In the genomic region with DNA sequence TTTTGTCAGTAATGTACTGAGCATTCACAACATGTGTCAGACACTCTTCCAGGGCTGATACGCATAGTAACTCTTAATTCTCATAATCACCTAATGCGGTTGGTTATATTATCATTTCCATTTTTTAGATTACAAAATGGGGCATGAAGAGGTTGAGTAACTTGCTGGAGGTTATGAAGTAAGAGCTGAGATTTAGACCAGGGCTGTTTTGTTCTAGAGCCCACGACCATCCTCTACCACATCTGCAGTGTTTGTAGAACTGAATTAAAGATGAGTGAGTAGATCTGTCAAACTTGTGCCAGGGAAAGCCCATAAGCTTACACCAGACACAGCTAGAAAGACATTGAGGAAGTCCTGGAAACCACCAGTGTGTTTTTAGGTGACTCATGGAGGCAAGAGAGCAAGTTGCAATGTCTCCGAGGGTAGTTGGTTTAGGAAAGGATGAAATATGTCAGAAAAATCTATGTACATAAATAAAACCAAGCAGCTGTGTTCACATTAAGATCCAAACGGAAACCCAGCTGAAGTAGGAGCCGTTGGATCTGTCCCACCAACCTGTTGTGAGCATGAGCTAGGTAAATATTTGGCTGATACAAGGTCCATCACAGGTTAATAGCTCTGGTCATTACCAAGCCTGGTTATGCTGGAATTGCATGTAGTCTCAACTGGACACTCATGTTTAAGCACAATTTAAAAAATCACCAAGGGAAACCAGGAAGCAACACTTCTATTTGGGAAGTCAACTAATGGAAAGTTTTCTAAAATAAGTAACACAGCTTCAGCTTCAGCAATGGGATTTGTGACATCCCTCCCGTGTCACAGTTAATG, we compare ENCODE assay signal across 8 cellular contexts. TPM values are rescaled to one million over a fixed set of nuclear protein-coding genes. Genes with fewer than 3 reads are reported as not detected.
DNase-seq lines count a peak whose midpoint lies in the region; ATAC-seq and TF ChIP-seq lines count a peak whose summit lies in the region.

No MANE protein-coding gene starts in this region.

- peak overlapping the region; percentile 57 for H2AK5ac ChIP-seq in IMR-90 (ENCODE audit: low read depth, low read length)

- no peak for TF ChIP-seq CTCF in IMR-90 (conservative IDR thresholded peaks at IDR 0.05; ENCODE audit: low read depth, low read length)
- TF ChIP-seq CTCF in body of pancreas (IDR thresholded peaks at IDR 0.05): no peak

- peaks cover 12% of the 10 kb centered on the region for H3K9me1 ChIP-seq in IMR-90 (ENCODE audit: insufficient read depth, low read length)

- CTCF ChIA-PET in IMR-90 (lab: Yijun Ruan, JAX): interaction anchor here (0.5 to 1.6 kb wide), 5 partner anchors 12 to 752 kb away, joined by 3 to 4 read pairs (median 4); no protein-coding TSS in a partner anchor

- H2BK120ac ChIP-seq in IMR-90 (ENCODE audit: low read depth, low read length): peak overlapping the region; percentile 8; the same call in 1 of the 2 replicates

- H4K5ac ChIP-seq in IMR-90 (ENCODE audit: low read depth, low read length): no peak overlapping the region

- H3K18ac ChIP-seq in IMR-90 (ENCODE audit: low read depth, low read length): peak overlapping the region; percentile 30; the same call in 1 of the 2 replicates

- no peak overlapping the region for H2AFZ ChIP-seq in IMR-90 (replicated peaks; ENCODE audit: low read length, poor library complexity)

- H3K27ac ChIP-seq in IMR-90 (ENCODE audit: insufficient read depth, low read length) (peak overlapping the region; percentile 12; the same call in 1 of the 2 replicates), body of pancreas (peak overlapping the region in 2 of 4 donors; percentile 22 to 56)

- H3K79me1 ChIP-seq in IMR-90 (ENCODE audit: low read depth in 1 of 2, low read length in 2 of 2): no peaks in the 10 kb centered on the region; a peak in 1 of 4 replicates

- peak overlapping the region; percentile 50; the same call in 1 of the 3 replicates for H2BK15ac ChIP-seq in IMR-90 (ENCODE audit: low read depth, low read length)

- H3K4me2 ChIP-seq in IMR-90 (ENCODE audit: low read depth, low read length): peak overlapping the region; percentile 72; the same call in 1 of the 2 replicates

- no CpG with 5 or more reads among the region's 7 CpGs for WGBS in IMR-90 (ENCODE audit: extremely low coverage in 2 of 2, insufficient read length in 1 of 2), 2 experiments
- 32 to 42% methylated on average over 7 of the region's 7 CpGs for WGBS in body of pancreas, 2 donors

- peaks cover 10% of the 10 kb centered on the region for H3K4me1 ChIP-seq in IMR-90 (ENCODE audit: control insufficient read depth, insufficient read depth, low read length)
- no peaks in the 10 kb centered on the region for H3K4me1 ChIP-seq in body of pancreas

- peak overlapping the region; percentile 18; the same call in 1 of the 2 replicates for H2BK20ac ChIP-seq in IMR-90 (ENCODE audit: low read depth, low read length)

- peak overlapping the region; percentile 70; the same call in 1 of the 2 replicates for H3K4ac ChIP-seq in IMR-90 (ENCODE audit: low read depth, low read length)

- dilution Hi-C loops in IMR-90 (cut with HindIII; ENCODE audit: low sequenced_read_pairs, unreplicated experiment): no loop called here

- in situ Hi-C loops in IMR-90 (cut with MboI; ENCODE audit: low sequenced_read_pairs): no loop called here

- no TSS peak for BruUV-seq in IMR-90 (replicated peaks; lab: Mats Ljungman, UMichigan)

- POLR2A ChIA-PET in IMR-90 (lab: Charles Lee; ENCODE audit: unreplicated experiment): interaction anchor here (0.6 kb wide), 1 partner anchor 114 kb away, joined by 3 read pairs; no protein-coding TSS in a partner anchor

- no peak overlapping the region for H2AK9ac ChIP-seq in IMR-90 (replicated peaks; ENCODE audit: low read depth, low read length, poor library complexity)

- peak; percentile 46 for DNase-seq in COLO668 (lab: John Stamatoyannopoulos, UW; ENCODE audit: unreplicated experiment)
- peak; percentile 96 for DNase-seq in IMR-90
- DNase-seq in body of pancreas: peak in 1 of 4 donors; percentile 40
- DNase-seq in lung microvascular endothelial cell (ENCODE audit: low read depth in 2 of 2): peak; percentile 89 to 95
- DNase-seq in central memory CD4-positive, alpha-beta T cell: no peak
- DNase-seq in activated T-cell treated with anti-CD3 and anti-CD28 coated beads for 4 hours: no peak
- no peak for DNase-seq in HuH-7.5 (ENCODE audit: low spot score)
- DNase-seq in ecto neural progenitor cell (ENCODE audit: low spot score): no peak

- H3K4me3 ChIP-seq in IMR-90 (ENCODE audit: insufficient read depth, low read depth, low read length): no peak overlapping the region
- H3K4me3 ChIP-seq in body of pancreas: no peak overlapping the region

- H3K14ac ChIP-seq in IMR-90 (replicated peaks; ENCODE audit: low read depth, low read length): peak overlapping the region; percentile 57; the same call in 1 of the 2 replicates

- TF ChIP-seq POLR2A in IMR-90 (IDR thresholded peaks at IDR 0.05; ENCODE audit: low read depth, low read length) (peak; percentile 33; the same call in 1 of the 2 replicates), body of pancreas (IDR thresholded peaks at IDR 0.05) (no peak)

- H3K56ac ChIP-seq in IMR-90 (ENCODE audit: extremely low read depth, insufficient read depth, low read length): no peak overlapping the region

- peaks cover 3% of the 10 kb centered on the region; the same call in 1 of the 2 replicates for H4K20me1 ChIP-seq in IMR-90 (ENCODE audit: insufficient read depth, low read length)

- peak overlapping the region; percentile 3 for H2BK5ac ChIP-seq in IMR-90 (ENCODE audit: low read depth, low read length, poor library complexity, severe bottlenecking)

- H3K36me3 ChIP-seq in IMR-90 (ENCODE audit: control insufficient read depth, insufficient read depth, low read length): no peaks in the 10 kb centered on the region
- H3K36me3 ChIP-seq in body of pancreas (replicated peaks in 1 of 2; ENCODE audit: insufficient read depth in 1 of 2, low read depth in 2 of 2): no peaks in the 10 kb centered on the region

- no peak overlapping the region for H3K9ac ChIP-seq in IMR-90 (ENCODE audit: low read depth, low read length)

- H3K23ac ChIP-seq in IMR-90 (ENCODE audit: low read depth, low read length): 0 out of 2 replicates have a peak overlapping the region, but pooled peaks have one; percentile 34

- no peak for TF ChIP-seq RAD21 in IMR-90 (IDR thresholded peaks at IDR 0.05; ENCODE audit: low read length)

- peak overlapping the region; percentile 9 to 13; a peak in 2 of 4 replicates for H4K8ac ChIP-seq in IMR-90 (ENCODE audit: low read depth in 2 of 2, low read length in 2 of 2)

- H3K9me3 ChIP-seq in IMR-90 (ENCODE audit: control insufficient read depth, insufficient read depth, low read length): peaks cover 2% of the 10 kb centered on the region; the same call in 1 of the 2 replicates
- no peaks in the 10 kb centered on the region for H3K9me3 ChIP-seq in body of pancreas

- H4K91ac ChIP-seq in IMR-90 (ENCODE audit: insufficient read depth, low read depth, low read length): 0 out of 2 replicates have a peak overlapping the region, but pooled peaks have one; percentile 33

- ATAC-seq in IMR-90 (ENCODE audit: low read depth) (peak; percentile 96), body of pancreas (peak; percentile 27)

- intact Hi-C loops in IMR-90 (cut with micrococcal nuclease) (no loop called here), body of pancreas (cut with DNase I) (no loop called here)

- no peaks in the 10 kb centered on the region for H3K27me3 ChIP-seq in IMR-90 (ENCODE audit: control insufficient read depth, insufficient read depth, low read length)
- no peaks in the 10 kb centered on the region for H3K27me3 ChIP-seq in body of pancreas

TF ChIP-seq in IMR-90, 13 proteins besides CTCF, POLR2A, EP300 and RAD21:
- TF ChIP-seq SMC3 (IDR thresholded peaks at IDR 0.05; ENCODE audit: low read depth, low read length): no peak
- TF ChIP-seq FOS (IDR thresholded peaks at IDR 0.05; ENCODE audit: low read depth, low read length): peak; percentile 79; the same call in 1 of the 2 replicates
- TF ChIP-seq, protein P1, sequence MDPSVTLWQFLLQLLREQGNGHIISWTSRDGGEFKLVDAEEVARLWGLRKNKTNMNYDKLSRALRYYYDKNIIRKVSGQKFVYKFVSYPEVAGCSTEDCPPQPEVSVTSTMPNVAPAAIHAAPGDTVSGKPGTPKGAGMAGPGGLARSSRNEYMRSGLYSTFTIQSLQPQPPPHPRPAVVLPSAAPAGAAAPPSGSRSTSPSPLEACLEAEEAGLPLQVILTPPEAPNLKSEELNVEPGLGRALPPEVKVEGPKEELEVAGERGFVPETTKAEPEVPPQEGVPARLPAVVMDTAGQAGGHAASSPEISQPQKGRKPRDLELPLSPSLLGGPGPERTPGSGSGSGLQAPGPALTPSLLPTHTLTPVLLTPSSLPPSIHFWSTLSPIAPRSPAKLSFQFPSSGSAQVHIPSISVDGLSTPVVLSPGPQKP (IDR thresholded peaks at IDR 0.05; ENCODE audit: borderline replicate concordance, low read depth, low read length): no peak
- TF ChIP-seq BHLHE40 (IDR thresholded peaks at IDR 0.05; ENCODE audit: low read depth, low read length): peak; percentile 52
- no peak for TF ChIP-seq CHD1 (IDR thresholded peaks at IDR 0.05; ENCODE audit: low read depth, low read length)

RNA-seq across cellular contexts. Expression of gene PLEKHG3, which starts 49.9 kb away (rescaled TPM):
- total RNA-seq in IMR-90 (2012; rRNA removed): 4.4 and 8.2 TPM in 2 replicates
- 8.4 and 10.6 TPM in 2 replicates for polyA plus RNA-seq in IMR-90 (2012; rRNA removed)
- 3.5 and 6.2 TPM in 2 replicates for polyA plus RNA-seq in IMR-90 (2012; cell fraction: cytosol; rRNA removed)
- polyA plus RNA-seq in IMR-90 (2012; cell fraction: nucleus; rRNA removed; ENCODE audit: low replicate concordance): 28.4 and 37.6 TPM in 2 replicates
- 10 to 100 TPM; 34.5 to 40.2 TPM for total RNA-seq in body of pancreas
- 5.9 and 15.7 TPM in 2 replicates for total RNA-seq in lung microvascular endothelial cell

Comparison
In these comparisons a context has a peak if more than half of its experiments do, and no peak if none do; other contexts are left out.
1. DNase-seq: peak in COLO668 (single experiment), IMR-90 (single experiment) and lung microvascular endothelial cell (2 of 2); none in central memory CD4-positive, alpha-beta T cell (single experiment), activated T-cell treated with anti-CD3 and anti-CD28 coated beads for 4 hours (single experiment), HuH-7.5 (single experiment) and ecto neural progenitor cell (single experiment).